Comparison of ENCODE assay signal across 19 cellular contexts in genomic region chr19:6697291-6697690, GRCh38. TPM values are rescaled to one million over a fixed set of nuclear protein-coding genes. Genes with fewer than 3 reads are reported as not detected.
A peak's percentile ranks its signal among the peaks of the same experiment; 100 is the strongest.
DNase-seq lines count a peak whose midpoint lies in the region; ATAC-seq and TF ChIP-seq lines count a peak whose summit lies in the region.
"Had no signal": no experiment of that assay in that cellular context is flagged by ENCODE, and none has a peak within 500 bp of the region (broad histone marks: within the 10 kb centered on the region; RNA-seq: fewer than 3 reads in every experiment).

No MANE protein-coding gene starts in this region.

- H3K79me2 ChIP-seq in Loucy (ENCODE audit: insufficient read depth, low read length) (no peaks in the 10 kb centered on the region), GM23248 (ENCODE audit: insufficient read depth) (no peaks in the 10 kb centered on the region)

- H4K8ac ChIP-seq in neuronal stem cell (ENCODE audit: low read depth, low read length), result no peak overlapping the region

- intact Hi-C loops in activated CD8-positive, alpha-beta T cell treated with anti-CD3 and anti-CD28 coated beads for 36 hours (cut with micrococcal nuclease), result no loop called here
- intact Hi-C loops in thyroid gland (cut with DNase I), result no loop called here

- no peaks in the 10 kb centered on the region for H3K9me2 ChIP-seq in Loucy (replicated peaks; ENCODE audit: low read depth, low read length)
- no peaks in the 10 kb centered on the region for H3K9me2 ChIP-seq in GM23248 (ENCODE audit: insufficient read depth)

- H3K27me3 ChIP-seq in Loucy (ENCODE audit: insufficient read depth, low read length, poor library complexity, severe bottlenecking), result no peaks in the 10 kb centered on the region
- H3K27me3 ChIP-seq in neuronal stem cell (ENCODE audit: control insufficient read depth in 3 of 3, insufficient read depth in 3 of 3, low read depth in 1 of 3, low read length in 3 of 3), result no peaks in the 10 kb centered on the region
- H3K27me3 ChIP-seq in GM23248 (replicated peaks; ENCODE audit: insufficient read depth), result no peaks in the 10 kb centered on the region
- no peaks in the 10 kb centered on the region for H3K27me3 ChIP-seq in thyroid gland

- no peaks in the 10 kb centered on the region for H3K79me1 ChIP-seq in neuronal stem cell (ENCODE audit: low read depth, low read length)

- ATAC-seq in activated CD8-positive, alpha-beta T cell treated with anti-CD3 and anti-CD28 coated beads for 36 hours, result peak; percentile 60

- no peak overlapping the region for H4K91ac ChIP-seq in neuronal stem cell (ENCODE audit: low read depth, low read length, poor library complexity)

- WGBS in neuronal stem cell (ENCODE audit: extremely low coverage in 2 of 2, insufficient read length in 2 of 2, insufficient replicate concordance in 1 of 2), 2 donors, result no CpG with 5 or more reads among the region's 13 CpGs
- WGBS in GM23248 (ENCODE audit: low coverage in 1 of 2, low lambda C conversion rate in 2 of 2, missing lambda C conversion rate in 2 of 2), 2 experiments, result 78 to 79% methylated on average over 13 of the region's 13 CpGs
- 75 to 84% methylated on average over 12 to 13 of the region's 13 CpGs for WGBS in thyroid gland, 2 donors

- CTCF ChIA-PET in activated CD8-positive, alpha-beta T cell treated with anti-CD3 and anti-CD28 coated beads for 36 hours (lab: Charles Lee), result no interaction called here

- in situ Hi-C loops in GM23248 (cut with MboI), result no loop called here

- H3K27ac ChIP-seq in neuronal stem cell (replicated peaks; ENCODE audit: low read length) (no peak overlapping the region), GM23248 (no peak overlapping the region), thyroid gland (no peak overlapping the region)

- no peak for TF ChIP-seq POLR2A in thyroid gland (IDR thresholded peaks at IDR 0.05)

- TF ChIP-seq CTCF in Loucy (conservative IDR thresholded peaks at IDR 0.05; ENCODE audit: low read length) (no peak), thyroid gland (IDR thresholded peaks at IDR 0.05) (no peak)
- TF ChIP-seq CTCF in activated CD8-positive, alpha-beta T cell treated with anti-CD3 and anti-CD28 coated beads for 36 hours (IDR thresholded peaks at IDR 0.05), result no peak

- H2AFZ ChIP-seq in Loucy (ENCODE audit: low read length) (0 out of 2 replicates have a peak overlapping the region, but pooled peaks have one; percentile 15), neuronal stem cell (ENCODE audit: low read length) (no peak overlapping the region), GM23248 (no peak overlapping the region)

- H3K4ac ChIP-seq in neuronal stem cell (ENCODE audit: low read length), result no peak overlapping the region

- no peak overlapping the region for H2BK120ac ChIP-seq in neuronal stem cell (ENCODE audit: low read depth, low read length)

- H3K9me3 ChIP-seq in Loucy (ENCODE audit: insufficient read depth, low read depth, low read length), result no peaks in the 10 kb centered on the region
- H3K9me3 ChIP-seq in neuronal stem cell (replicated peaks in 1 of 2; ENCODE audit: control insufficient read depth in 2 of 2, insufficient read depth in 1 of 2, low read depth in 1 of 2, low read length in 2 of 2), result no peaks in the 10 kb centered on the region
- no peaks in the 10 kb centered on the region for H3K9me3 ChIP-seq in GM23248 (ENCODE audit: low read depth)
- no peaks in the 10 kb centered on the region for H3K9me3 ChIP-seq in thyroid gland
- H3K9me3 ChIP-seq: BE2C had no signal

- no peak overlapping the region for H2BK12ac ChIP-seq in neuronal stem cell (ENCODE audit: low read length)

- no peaks in the 10 kb centered on the region for H3K9me3 Mint-ChIP-seq in activated CD8-positive, alpha-beta T cell treated with anti-CD3 and anti-CD28 coated beads for 36 hours
- H3K9me3 Mint-ChIP-seq: CD4-positive, alpha-beta memory T cell had no signal

- H3K9ac ChIP-seq in Loucy (ENCODE audit: low read depth, low read length, poor library complexity, severe bottlenecking) (no peak overlapping the region), neuronal stem cell (ENCODE audit: low read depth, low read length, poor library complexity) (no peak overlapping the region), GM23248 (no peak overlapping the region)

- H3K4me1 Mint-ChIP-seq in activated CD8-positive, alpha-beta T cell treated with anti-CD3 and anti-CD28 coated beads for 36 hours (ENCODE audit: low read depth), result peaks cover 6% of the 10 kb centered on the region

- no peak overlapping the region for H2BK5ac ChIP-seq in neuronal stem cell (ENCODE audit: low read length)

- H3K4me1 ChIP-seq in Loucy (ENCODE audit: insufficient read depth, low read length, poor library complexity, severe bottlenecking), result no peaks in the 10 kb centered on the region
- no peaks in the 10 kb centered on the region for H3K4me1 ChIP-seq in neuronal stem cell (ENCODE audit: control insufficient read depth in 2 of 2, insufficient read depth in 1 of 2, low read depth in 1 of 2, low read length in 2 of 2)
- H3K4me1 ChIP-seq in GM23248 (ENCODE audit: insufficient read depth), result no peaks in the 10 kb centered on the region
- H3K4me1 ChIP-seq in thyroid gland, result no peaks in the 10 kb centered on the region
- H3K4me1 ChIP-seq: BE2C had no signal

- POLR2A ChIA-PET in activated CD8-positive, alpha-beta T cell treated with anti-CD3 and anti-CD28 coated beads for 36 hours (lab: Charles Lee), result no interaction called here

- H3K4me2 ChIP-seq in Loucy (ENCODE audit: low read depth, low read length, poor library complexity, severe bottlenecking) (no peak overlapping the region), neuronal stem cell (ENCODE audit: insufficient read depth, low read length, poor library complexity, severe bottlenecking) (no peak overlapping the region), GM23248 (ENCODE audit: unreplicated experiment) (no peak overlapping the region)

- H3F3A ChIP-seq in Loucy (ENCODE audit: low read depth) (no peaks in the 10 kb centered on the region), GM23248 (ENCODE audit: insufficient read depth) (no peaks in the 10 kb centered on the region)

- H3K36me3 ChIP-seq in Loucy (ENCODE audit: insufficient read depth, low read length), result no peaks in the 10 kb centered on the region
- H3K36me3 ChIP-seq in neuronal stem cell (replicated peaks in 1 of 2; ENCODE audit: control insufficient read depth in 2 of 2, insufficient read depth in 2 of 2, low read length in 2 of 2), result no peaks in the 10 kb centered on the region
- H3K36me3 ChIP-seq in GM23248 (ENCODE audit: low read depth), result no peaks in the 10 kb centered on the region
- H3K36me3 ChIP-seq in thyroid gland, result no peaks in the 10 kb centered on the region
- H3K36me3 ChIP-seq: BE2C had no signal

- H3K18ac ChIP-seq in neuronal stem cell (ENCODE audit: low read length), result no peak overlapping the region

- no peak overlapping the region for H3K4me3 Mint-ChIP-seq in activated CD8-positive, alpha-beta T cell treated with anti-CD3 and anti-CD28 coated beads for 36 hours
- H3K4me3 Mint-ChIP-seq: CD4-positive, alpha-beta memory T cell had no signal

- DNase-seq in CD1c-positive myeloid dendritic cell (ENCODE audit: extremely low spot score) (peak; percentile 12), neuronal stem cell (ENCODE audit: low spot score) (no peak), GM23248 (no peak), T-helper 1 cell (no peak), thyroid gland (no peak)
- peak; percentile 47 for DNase-seq in activated CD8-positive, alpha-beta T cell treated with anti-CD3 and anti-CD28 coated beads for 36 hours
- DNase-seq: BE2C; Calu3; CD4-positive, alpha-beta memory T cell; H7; Karpas-422; MM.1S; NCI-H1436; NCI-H2081; NCI-H510A; NCI-H774 had no signal

- H3K23ac ChIP-seq in neuronal stem cell (ENCODE audit: low read depth, low read length, poor library complexity), result peak overlapping the region; percentile 34

- H2BK15ac ChIP-seq in neuronal stem cell (ENCODE audit: low read length), result no peak overlapping the region

- H3K14ac ChIP-seq in neuronal stem cell (ENCODE audit: low read length), result no peak overlapping the region

- H3K4me3 ChIP-seq in Loucy (ENCODE audit: low read length, poor library complexity, severe bottlenecking) (no peak overlapping the region), neuronal stem cell (ENCODE audit: low read length in 2 of 2) (no peak overlapping the region), GM23248 (no peak overlapping the region), thyroid gland (replicated peaks in 1 of 3) (no peak overlapping the region)

- peak overlapping the region; percentile 15 for H2AK5ac ChIP-seq in neuronal stem cell (ENCODE audit: low read depth, low read length)

- no peaks in the 10 kb centered on the region for H3K36me3 Mint-ChIP-seq in activated CD8-positive, alpha-beta T cell treated with anti-CD3 and anti-CD28 coated beads for 36 hours (ENCODE audit: low read depth)
- H3K36me3 Mint-ChIP-seq: CD4-positive, alpha-beta memory T cell had no signal

- no peak overlapping the region for H3K27ac Mint-ChIP-seq in activated CD8-positive, alpha-beta T cell treated with anti-CD3 and anti-CD28 coated beads for 36 hours

- H3K27me3 Mint-ChIP-seq in activated CD8-positive, alpha-beta T cell treated with anti-CD3 and anti-CD28 coated beads for 36 hours, result no peaks in the 10 kb centered on the region
- H3K27me3 Mint-ChIP-seq: CD4-positive, alpha-beta memory T cell had no signal

- H4K20me1 ChIP-seq in Loucy (ENCODE audit: insufficient read depth, low read length, poor library complexity, severe bottlenecking) (no peaks in the 10 kb centered on the region), GM23248 (ENCODE audit: insufficient read depth) (no peaks in the 10 kb centered on the region)

RNA-seq across cellular contexts. Expression of gene C3, which starts 23.2 kb away (rescaled TPM):
- 1 to 10 TPM in 1 of 2 experiments, under 1 TPM in 1; 0.34 to 1.1 TPM for total RNA-seq in activated CD8-positive, alpha-beta T cell treated with anti-CD3 and anti-CD28 coated beads for 36 hours
- 0.21 TPM for polyA plus RNA-seq in neuronal stem cell (2013, experiment 1 of 2)
- 0.64 TPM for polyA plus RNA-seq in neuronal stem cell (2013, experiment 2 of 2)
- 3.1 and 5.6 TPM in 2 replicates for total RNA-seq in GM23248 (2014; rRNA removed; shearing (Covaris generic))
- polyA plus RNA-seq in GM23248 (2016; fragmentation: Nextera tagmentation; extraction: Ambion mirVana), result 3.5 and 4.8 TPM in 2 replicates
- 100 to 1,000 TPM; 126 to 631 (median 350) TPM for total RNA-seq in thyroid gland
- total RNA-seq: SK-MEL-5 had no signal
- polyA plus RNA-seq: CD4-positive, alpha-beta memory T cell had no signal

RNA-seq across cellular contexts. Expression of gene TNFSF14, which starts 27.3 kb away (rescaled TPM):
- 10 to 100 TPM; 41.7 to 43.8 TPM for total RNA-seq in activated CD8-positive, alpha-beta T cell treated with anti-CD3 and anti-CD28 coated beads for 36 hours
- not detected for polyA plus RNA-seq in neuronal stem cell (2013, experiment 1 of 2)
- under 0.01 TPM for polyA plus RNA-seq in neuronal stem cell (2013, experiment 2 of 2)
- total RNA-seq in GM23248 (2014; rRNA removed; shearing (Covaris generic)), result not detected in 2 replicates
- not detected in 2 replicates for polyA plus RNA-seq in GM23248 (2016; fragmentation: Nextera tagmentation; extraction: Ambion mirVana)
- total RNA-seq in thyroid gland, result 1 to 10 TPM in 1 of 4 donors, under 1 TPM in 2, not detected in 1; 0.54 to 1.1 (median 0.63) TPM
- total RNA-seq: SK-MEL-5 had no signal
- polyA plus RNA-seq: AG04450 had no signal

RNA-seq across cellular contexts. Expression of gene GPR108, which starts 40.1 kb away (rescaled TPM):
- 10 to 100 TPM; 58.2 to 64.8 TPM for total RNA-seq in activated CD8-positive, alpha-beta T cell treated with anti-CD3 and anti-CD28 coated beads for 36 hours
- polyA plus RNA-seq in neuronal stem cell (2013, experiment 1 of 2), result 54.3 TPM
- polyA plus RNA-seq in neuronal stem cell (2013, experiment 2 of 2), result 53.1 TPM
- total RNA-seq in GM23248 (2014; rRNA removed; shearing (Covaris generic)), result 75.7 and 77.3 TPM in 2 replicates
- 78.8 and 83.5 TPM in 2 replicates for polyA plus RNA-seq in GM23248 (2016; fragmentation: Nextera tagmentation; extraction: Ambion mirVana)
- total RNA-seq in thyroid gland, result 100 to 1,000 TPM in 3 of 4 donors, 10 to 100 TPM in 1; 87.9 to 152 (median 116) TPM

RNA-seq across cellular contexts. Expression of gene TRIP10, which starts 42.2 kb away (rescaled TPM):
- total RNA-seq in activated CD8-positive, alpha-beta T cell treated with anti-CD3 and anti-CD28 coated beads for 36 hours, result 10 to 100 TPM; 33.8 to 34.3 TPM
- polyA plus RNA-seq in neuronal stem cell (2013, experiment 1 of 2), result 49.7 TPM
- 50.0 TPM for polyA plus RNA-seq in neuronal stem cell (2013, experiment 2 of 2)
- 48.0 and 68.2 TPM in 2 replicates for total RNA-seq in GM23248 (2014; rRNA removed; shearing (Covaris generic))
- polyA plus RNA-seq in GM23248 (2016; fragmentation: Nextera tagmentation; extraction: Ambion mirVana), result 48.9 and 50.1 TPM in 2 replicates
- 10 to 100 TPM; 48.9 to 65.8 (median 58.8) TPM for total RNA-seq in thyroid gland

Comparison
In these comparisons a context has a peak if more than half of its experiments do, and no peak if none do; other contexts are left out.
1. DNase-seq: peak in CD1c-positive myeloid dendritic cell (single experiment) and activated CD8-positive, alpha-beta T cell treated with anti-CD3 and anti-CD28 coated beads for 36 hours (single experiment); none in neuronal stem cell (single experiment), GM23248 (single experiment), T-helper 1 cell (0 of 5) and thyroid gland (0 of 2).
2. RNA of gene C3, which starts 23.2 kb away (total RNA-seq): 126 to 631 TPM in thyroid gland; 3.1 to 5.6 TPM in GM23248 and 0.34 to 1.1 TPM in activated CD8-positive, alpha-beta T cell treated with anti-CD3 and anti-CD28 coated beads for 36 hours; every median in the first group is over 10 times any median in the second.
3. RNA of gene TNFSF14, which starts 27.3 kb away (total RNA-seq): 41.7 to 43.8 TPM in activated CD8-positive, alpha-beta T cell treated with anti-CD3 and anti-CD28 coated beads for 36 hours; 0.54 to 1.1 TPM in thyroid gland and not detected in GM23248; every median in the first group is over 10 times any median in the second.